Comparison of ENCODE assay signal across 15 cellular contexts in the genomic region with DNA sequence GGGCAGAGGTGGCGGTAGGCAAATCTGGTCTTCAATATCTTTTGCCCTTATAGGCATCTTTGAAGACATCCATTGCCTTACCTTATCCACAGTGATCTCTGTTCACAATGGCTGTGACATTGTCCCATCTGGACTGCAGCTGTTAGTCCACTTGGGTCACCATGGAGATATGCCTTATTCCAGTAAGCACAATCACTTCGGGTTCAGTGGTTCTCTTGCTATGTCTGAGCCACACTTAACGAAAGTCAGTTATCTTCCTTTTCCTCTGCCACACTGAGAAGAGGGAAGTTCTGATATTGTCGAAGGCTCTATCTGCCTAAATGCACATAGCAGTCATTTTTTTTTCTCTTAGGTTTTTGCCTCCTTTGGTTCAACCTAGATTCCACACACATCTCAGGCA.
"Had no signal": no experiment of that assay in that cellular context is flagged by ENCODE, and none has a peak within 500 bp of the region (broad histone marks: within the 10 kb centered on the region; RNA-seq: fewer than 3 reads in every experiment).

No MANE protein-coding gene starts in this region.

- DNase-seq: activated CD4-positive, alpha-beta T cell treated with anti-CD3 and anti-CD28 coated beads for 1 hour; activated CD4-positive, alpha-beta T cell treated with anti-CD3 and anti-CD28 coated beads, Interleukin-2, amount 50 U/mL, for 4 hours; activated naive CD4-positive, alpha-beta T cell treated with anti-CD3 and anti-CD28 coated beads, Interleukin-2, amount 10 ng/mL, durations not matched to agents 7 days and 5 days; activated T-cell treated with anti-CD3 and anti-CD28 coated beads for 4 hours; effector memory CD4-positive, alpha-beta T cell; foreskin keratinocyte; glutamatergic neuron; mesenchymal stem cell; nucleus accumbens; posterior cingulate gyrus; stimulated activated CD4-positive, alpha-beta T cell treated with anti-CD3 and anti-CD28 coated beads, Interleukin-4, amount 100 ng/mL, for 24 hours; stimulated activated CD8-positive, alpha-beta memory T cell treated with anti-CD3 and anti-CD28 coated beads, Interleukin-4, amount 100 ng/mL, for 48 hours; stimulated activated naive CD4-positive, alpha-beta T cell treated with Interleukin-2 at 50 U/mL for 16 hours; substantia nigra had no signal

- ATAC-seq: foreskin keratinocyte; natural killer cell treated with Interleukin-12 subunit alpha and Interleukin-12 subunit beta and Interleukin-15 and Interleukin-18, amount 100 ng/mL, for 72 hours had no signal
